In the genomic region with DNA sequence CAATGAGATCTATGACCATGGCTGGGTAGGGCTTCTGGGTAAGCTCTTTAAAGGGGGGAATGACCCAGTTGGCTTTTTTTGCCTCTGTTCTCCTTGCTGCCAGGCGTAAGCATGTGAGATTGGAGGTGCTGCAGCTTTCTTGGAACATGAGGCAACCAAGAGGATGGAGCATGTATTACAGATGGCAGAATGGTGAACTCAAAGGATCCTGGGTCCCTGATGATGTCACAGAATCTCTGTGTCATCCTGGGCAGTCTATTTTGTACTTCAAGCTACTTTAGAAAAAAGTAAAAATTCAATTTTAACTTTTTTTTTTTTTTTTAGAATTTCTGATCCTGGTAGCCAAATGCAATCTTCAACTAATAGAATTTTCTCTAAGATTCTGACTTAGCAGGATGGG, we compare ENCODE assay signal across 40 cellular contexts. TPM values are rescaled to one million over a fixed set of nuclear protein-coding genes. Genes with fewer than 3 reads are reported as not detected.
"Had no signal": no experiment of that assay in that cellular context is flagged by ENCODE, and none has a peak within 500 bp of the region (broad histone marks: within the 10 kb centered on the region; RNA-seq: fewer than 3 reads in every experiment).

No MANE protein-coding gene starts in this region.

- H3K36me3 Mint-ChIP-seq: activated naive CD8-positive, alpha-beta T cell treated with anti-CD3 and anti-CD28 coated beads for 36 hours; brain; mesothelial cell of epicardium; naive B cell; stimulated activated memory B cell treated with anti-CD40 and anti-IgM and Interleukin-4, amounts not matched to agents 10 μg/mL and 1 μg/mL and 100 μg/mL, for 72 hours; type B pancreatic cell had no signal

- H3K27me3 ChIP-seq: ascending aorta, colonic mucosa, ovary, uterus had no signal

- H3K27ac Mint-ChIP-seq: activated naive CD8-positive, alpha-beta T cell treated with anti-CD3 and anti-CD28 coated beads for 36 hours; activated T-cell treated with anti-CD3 and anti-CD28 coated beads, Interleukin-2, amount 50 U/mL, for 72 hours; brain; mesothelial cell of epicardium; nephron progenitor cell; progenitor cell of endocrine pancreas; stimulated activated memory B cell treated with anti-CD40 and anti-IgM and Interleukin-4, amounts not matched to agents 10 μg/mL and 1 μg/mL and 100 μg/mL, for 72 hours; T-helper 2 cell treated with Interferon-gamma antibody and Interleukin-4, amounts not matched to agents 5 μg/mL and 100 μg/mL, for 36 hours; type B pancreatic cell had no signal

- H3K4me3 Mint-ChIP-seq: activated naive CD8-positive, alpha-beta T cell treated with anti-CD3 and anti-CD28 coated beads for 36 hours; activated T-cell treated with anti-CD3 and anti-CD28 coated beads, Interleukin-2, amount 50 U/mL, for 72 hours; brain; mesothelial cell of epicardium; naive B cell; nephron progenitor cell; stimulated activated memory B cell treated with anti-CD40 and anti-IgM and Interleukin-4, amounts not matched to agents 10 μg/mL and 1 μg/mL and 100 μg/mL, for 72 hours; stimulated activated naive CD8-positive, alpha-beta T cell treated with anti-CD3 and anti-CD28 coated beads, Interleukin-15, amount 100 ng/mL, for 72 hours; T-helper 2 cell treated with Interferon-gamma antibody and Interleukin-4, amounts not matched to agents 5 μg/mL and 100 μg/mL, for 36 hours; type B pancreatic cell had no signal

- H3K9me3 Mint-ChIP-seq: activated naive CD8-positive, alpha-beta T cell treated with anti-CD3 and anti-CD28 coated beads for 36 hours; activated T-cell treated with anti-CD3 and anti-CD28 coated beads, Interleukin-2, amount 50 U/mL, for 72 hours; mesothelial cell of epicardium; naive B cell; nephron progenitor cell; stimulated activated memory B cell treated with anti-CD40 and anti-IgM and Interleukin-4, amounts not matched to agents 10 μg/mL and 1 μg/mL and 100 μg/mL, for 72 hours; stimulated activated naive CD8-positive, alpha-beta T cell treated with anti-CD3 and anti-CD28 coated beads, Interleukin-15, amount 100 ng/mL, for 72 hours; T-helper 2 cell treated with Interferon-gamma antibody and Interleukin-4, amounts not matched to agents 5 μg/mL and 100 μg/mL, for 36 hours; type B pancreatic cell had no signal

- H3K27ac ChIP-seq: ascending aorta, cardiac muscle cell, colonic mucosa, dorsolateral prefrontal cortex, neutrophil, ovary, uterus had no signal

- ATAC-seq: activated T-cell treated with anti-CD3 and anti-CD28 coated beads, Interleukin-2, amount 50 U/mL, for 72 hours; left colon; sciatic nerve; stimulated activated memory B cell treated with anti-CD40 and anti-IgM and Interleukin-4, amounts not matched to agents 10 μg/mL and 1 μg/mL and 100 μg/mL, for 72 hours; stimulated activated naive CD8-positive, alpha-beta T cell treated with anti-CD3 and anti-CD28 coated beads, Interleukin-15, amount 100 ng/mL, for 72 hours had no signal

- H3K4me1 Mint-ChIP-seq: activated naive CD8-positive, alpha-beta T cell treated with anti-CD3 and anti-CD28 coated beads for 36 hours; mesothelial cell of epicardium; naive B cell; nephron progenitor cell; stimulated activated memory B cell treated with anti-CD40 and anti-IgM and Interleukin-4, amounts not matched to agents 10 μg/mL and 1 μg/mL and 100 μg/mL, for 72 hours had no signal

- H3K4me1 ChIP-seq: ascending aorta, colonic mucosa, uterus had no signal

- H3K27me3 Mint-ChIP-seq: stimulated activated naive CD8-positive, alpha-beta T cell treated with anti-CD3 and anti-CD28 coated beads, Interleukin-15, amount 100 ng/mL, for 72 hours had no signal

- H3K36me3 ChIP-seq: ascending aorta, cardiac muscle cell, colonic mucosa, neutrophil, ovary, uterus had no signal

- H3K9me3 ChIP-seq: ascending aorta, colonic mucosa, neutrophil, ovary, uterus had no signal

- DNase-seq: activated CD4-positive, alpha-beta T cell treated with anti-CD3 and anti-CD28 coated beads for 48 hours; activated CD4-positive, alpha-beta T cell treated with anti-CD3 and anti-CD28 coated beads, Interleukin-2, amount 50 U/mL, for 48 hours; activated CD4-positive, CD25-positive, alpha-beta regulatory T cell; activated naive CD4-positive, alpha-beta T cell treated with Interleukin-2 at 50 U/mL for 16 hours; activated naive CD8-positive, alpha-beta T cell treated with anti-CD3 and anti-CD28 coated beads for 36 hours; activated T-cell treated with anti-CD3 and anti-CD28 coated beads, Interleukin-2, amount 50 U/mL, for 72 hours; cerebellar nuclear complex; colonic mucosa; dorsolateral prefrontal cortex; effector memory CD4-positive, alpha-beta T cell; head of caudate nucleus; hippocampal formation; left colon; mammary epithelial cell; naive B cell; nephron progenitor cell; ovary; stimulated activated CD4-positive, alpha-beta T cell treated with anti-CD3 and anti-CD28 coated beads, Interleukin-1b, Interleukin-23, amount 100 ng/mL, for 48 hours; stimulated activated CD4-positive, alpha-beta T cell treated with anti-CD3 and anti-CD28 coated beads, Interleukin-4, amount 100 ng/mL, for 4 hours; stimulated activated CD8-positive, alpha-beta memory T cell treated with anti-CD3 and anti-CD28 coated beads, Interleukin-4, amount 100 ng/mL, for 48 hours; stimulated activated naive CD8-positive, alpha-beta T cell treated with anti-CD3 and anti-CD28 coated beads, Interleukin-15, amount 100 ng/mL, for 72 hours; substantia nigra; T-helper 1 cell; uterus had no signal

- H3K4me3 ChIP-seq: ascending aorta, cardiac muscle cell, colonic mucosa, dorsolateral prefrontal cortex, ovary, smooth muscle cell, uterus had no signal

RNA-seq across cellular contexts. Expression of gene KRT82, which starts 8.0 kb away (rescaled TPM):
- total RNA-seq: activated naive CD8-positive, alpha-beta T cell treated with anti-CD3 and anti-CD28 coated beads for 36 hours; activated T-cell treated with anti-CD3 and anti-CD28 coated beads, Interleukin-2, amount 50 U/mL, for 72 hours; ascending aorta; cardiac muscle cell; colonic mucosa; epithelial cell of proximal tubule; fibroblast of villous mesenchyme; left colon; liver; mammary epithelial cell; mesothelial cell of epicardium; ovary; progenitor cell of endocrine pancreas; renal cortical epithelial cell; sciatic nerve; smooth muscle cell; uterus had no signal
- polyA plus RNA-seq: cardiac muscle cell, keratinocyte, liver, ovary had no signal

RNA-seq across cellular contexts. Expression of gene KRT84, which starts 12.7 kb away (rescaled TPM):
- total RNA-seq: activated naive CD8-positive, alpha-beta T cell treated with anti-CD3 and anti-CD28 coated beads for 36 hours; activated T-cell treated with anti-CD3 and anti-CD28 coated beads, Interleukin-2, amount 50 U/mL, for 72 hours; ascending aorta; cardiac muscle cell; colonic mucosa; epithelial cell of proximal tubule; fibroblast of villous mesenchyme; left colon; liver; mesothelial cell of epicardium; ovary; progenitor cell of endocrine pancreas; renal cortical epithelial cell; sciatic nerve had no signal
- polyA plus RNA-seq: cardiac muscle cell, liver, ovary had no signal

RNA-seq across cellular contexts. Expression of gene KRT85, which starts 30.9 kb away (rescaled TPM):
- total RNA-seq: activated naive CD8-positive, alpha-beta T cell treated with anti-CD3 and anti-CD28 coated beads for 36 hours; activated T-cell treated with anti-CD3 and anti-CD28 coated beads, Interleukin-2, amount 50 U/mL, for 72 hours; ascending aorta; colonic mucosa; dorsolateral prefrontal cortex; epithelial cell of proximal tubule; fibroblast of villous mesenchyme; left colon; liver; mammary epithelial cell; mesothelial cell of epicardium; ovary; progenitor cell of endocrine pancreas; renal cortical epithelial cell; sciatic nerve; smooth muscle cell had no signal
- polyA plus RNA-seq: cardiac muscle cell, keratinocyte, liver, mammary epithelial cell, ovary, smooth muscle cell had no signal

RNA-seq across cellular contexts. Expression of gene KRT75, which starts 36.0 kb away (rescaled TPM):
- total RNA-seq: activated naive CD8-positive, alpha-beta T cell treated with anti-CD3 and anti-CD28 coated beads for 36 hours; activated T-cell treated with anti-CD3 and anti-CD28 coated beads, Interleukin-2, amount 50 U/mL, for 72 hours; ascending aorta; cardiac muscle cell; dorsolateral prefrontal cortex; epithelial cell of proximal tubule; fibroblast of villous mesenchyme; left colon; liver; mesothelial cell of epicardium; progenitor cell of endocrine pancreas; renal cortical epithelial cell; sciatic nerve; uterus had no signal
- polyA plus RNA-seq: cardiac muscle cell, liver, ovary had no signal

RNA-seq across cellular contexts. Expression of gene KRT6B, which starts 53.8 kb away (rescaled TPM):
- total RNA-seq: activated naive CD8-positive, alpha-beta T cell treated with anti-CD3 and anti-CD28 coated beads for 36 hours; activated T-cell treated with anti-CD3 and anti-CD28 coated beads, Interleukin-2, amount 50 U/mL, for 72 hours; cardiac muscle cell; dorsolateral prefrontal cortex; epithelial cell of proximal tubule; fibroblast of villous mesenchyme; left colon; mesothelial cell of epicardium; progenitor cell of endocrine pancreas; sciatic nerve; uterus had no signal
- polyA plus RNA-seq: liver, ovary had no signal
